Comparison of ENCODE assay signal across 23 cellular contexts in the genomic region with DNA sequence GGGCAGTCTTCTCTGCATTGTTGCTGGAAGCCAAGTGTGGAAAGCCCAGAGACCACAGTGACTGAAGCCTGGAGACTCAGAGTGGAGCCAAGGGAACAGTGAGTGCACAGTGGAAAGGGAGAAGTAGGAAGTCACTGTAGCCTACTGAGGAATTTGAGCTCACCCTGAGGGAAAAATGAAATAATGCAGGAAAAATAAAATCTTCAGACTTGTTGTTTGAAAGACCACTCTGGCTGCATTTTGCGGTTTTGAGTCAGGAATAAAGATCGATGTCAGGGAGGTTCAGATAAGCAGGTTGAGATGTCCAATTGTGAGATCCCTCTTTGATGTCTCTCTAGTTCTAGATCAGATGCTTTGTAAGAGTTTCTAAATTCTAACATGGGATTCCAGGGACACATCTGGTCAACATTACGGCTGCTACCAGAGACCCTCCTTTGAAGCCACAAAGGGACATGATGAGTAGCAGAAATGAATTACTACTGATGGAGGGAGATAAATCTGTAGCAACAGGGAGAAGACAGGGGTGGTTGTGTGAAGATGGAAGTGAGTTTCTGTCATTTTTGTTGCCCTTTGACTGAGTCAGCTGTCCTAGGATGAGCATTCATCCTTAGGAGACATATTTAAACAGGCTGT. TPM values are rescaled to one million over a fixed set of nuclear protein-coding genes. Genes with fewer than 3 reads are reported as not detected.
DNase-seq lines count a peak whose midpoint lies in the region; ATAC-seq and TF ChIP-seq lines count a peak whose summit lies in the region.
"Had no signal": no experiment of that assay in that cellular context is flagged by ENCODE, and none has a peak within 500 bp of the region (broad histone marks: within the 10 kb centered on the region; RNA-seq: fewer than 3 reads in every experiment).

No MANE protein-coding gene starts in this region.

- no peak overlapping the region for H3K27ac Mint-ChIP-seq in stimulated activated memory B cell treated with anti-CD40 and anti-IgM and Interleukin-4, amounts not matched to agents 10 μg/mL and 1 μg/mL and 100 μg/mL, for 72 hours
- H3K27ac Mint-ChIP-seq: CD4-positive, alpha-beta memory T cell; GM23338 had no signal

- no peaks in the 10 kb centered on the region for H3K9me3 Mint-ChIP-seq in stimulated activated memory B cell treated with anti-CD40 and anti-IgM and Interleukin-4, amounts not matched to agents 10 μg/mL and 1 μg/mL and 100 μg/mL, for 72 hours
- H3K9me3 Mint-ChIP-seq: CD4-positive, alpha-beta memory T cell; GM23338; H9 had no signal

- peak; percentile 4 for DNase-seq in AG08395 (ENCODE audit: low spot score)
- DNase-seq in RPMI7951 (ENCODE audit: low read depth), result peak; percentile 5
- no peak for DNase-seq in NCI-H1105 (lab: John Stamatoyannopoulos, UW)
- DNase-seq in activated CD8-positive, alpha-beta memory T cell treated with anti-CD3 and anti-CD28 coated beads for 24 hours, result no peak
- DNase-seq: 8988T; ACHN; C1 segment of cervical spinal cord; Calu3; CD4-positive, alpha-beta memory T cell; COR-L47; DMS53; DND-41; EL; GDM1; H9 had no signal

- no peak overlapping the region for H3K4me3 Mint-ChIP-seq in stimulated activated memory B cell treated with anti-CD40 and anti-IgM and Interleukin-4, amounts not matched to agents 10 μg/mL and 1 μg/mL and 100 μg/mL, for 72 hours
- H3K4me3 Mint-ChIP-seq: GM23338, H9 had no signal

- H3K36me3 Mint-ChIP-seq in stimulated activated memory B cell treated with anti-CD40 and anti-IgM and Interleukin-4, amounts not matched to agents 10 μg/mL and 1 μg/mL and 100 μg/mL, for 72 hours, result no peaks in the 10 kb centered on the region
- H3K36me3 Mint-ChIP-seq: CD4-positive, alpha-beta memory T cell had no signal

- ATAC-seq in SK-N-SH treated with all-trans-retinoic acid at 6 μM for 48 hours, result no peak
- ATAC-seq in stimulated activated memory B cell treated with anti-CD40 and anti-IgM and Interleukin-4, amounts not matched to agents 10 μg/mL and 1 μg/mL and 100 μg/mL, for 72 hours, result peak; percentile 41
- ATAC-seq in HG02885 (IDR thresholded peaks at IDR 0.05; ENCODE audit: poor library complexity, unreplicated experiment), result no peak
- ATAC-seq: A549, GM12878, GM23338, HCT116 had no signal

- H3K27me3 Mint-ChIP-seq in stimulated activated memory B cell treated with anti-CD40 and anti-IgM and Interleukin-4, amounts not matched to agents 10 μg/mL and 1 μg/mL and 100 μg/mL, for 72 hours, result no peaks in the 10 kb centered on the region

- no peaks in the 10 kb centered on the region for H3K4me1 Mint-ChIP-seq in stimulated activated memory B cell treated with anti-CD40 and anti-IgM and Interleukin-4, amounts not matched to agents 10 μg/mL and 1 μg/mL and 100 μg/mL, for 72 hours
- H3K4me1 Mint-ChIP-seq: CD4-positive, alpha-beta memory T cell; GM23338; H9 had no signal

TF ChIP-seq in SK-N-SH treated with all-trans-retinoic acid at 6 μM for 48 hours, 23 proteins besides CTCF, POLR2A, EP300 and RAD21:
- TF ChIP-seq, protein P1, sequence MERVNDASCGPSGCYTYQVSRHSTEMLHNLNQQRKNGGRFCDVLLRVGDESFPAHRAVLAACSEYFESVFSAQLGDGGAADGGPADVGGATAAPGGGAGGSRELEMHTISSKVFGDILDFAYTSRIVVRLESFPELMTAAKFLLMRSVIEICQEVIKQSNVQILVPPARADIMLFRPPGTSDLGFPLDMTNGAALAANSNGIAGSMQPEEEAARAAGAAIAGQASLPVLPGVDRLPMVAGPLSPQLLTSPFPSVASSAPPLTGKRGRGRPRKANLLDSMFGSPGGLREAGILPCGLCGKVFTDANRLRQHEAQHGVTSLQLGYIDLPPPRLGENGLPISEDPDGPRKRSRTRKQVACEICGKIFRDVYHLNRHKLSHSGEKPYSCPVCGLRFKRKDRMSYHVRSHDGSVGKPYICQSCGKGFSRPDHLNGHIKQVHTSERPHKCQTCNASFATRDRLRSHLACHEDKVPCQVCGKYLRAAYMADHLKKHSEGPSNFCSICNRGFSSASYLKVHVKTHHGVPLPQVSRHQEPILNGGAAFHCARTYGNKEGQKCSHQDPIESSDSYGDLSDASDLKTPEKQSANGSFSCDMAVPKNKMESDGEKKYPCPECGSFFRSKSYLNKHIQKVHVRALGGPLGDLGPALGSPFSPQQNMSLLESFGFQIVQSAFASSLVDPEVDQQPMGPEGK (CRISPR knock-in tag; IDR thresholded peaks at IDR 0.05; ENCODE audit: borderline replicate concordance), result no peak
- TF ChIP-seq ARNTL (CRISPR knock-in tag; IDR thresholded peaks at IDR 0.05; ENCODE audit: borderline replicate concordance, low read depth) (no peak), TCF4 (CRISPR knock-in tag; IDR thresholded peaks at IDR 0.05; ENCODE audit: borderline replicate concordance) (0 out of 2 replicates have a peak, but pooled peaks have one; percentile 28), ZNF8 (CRISPR knock-in tag; IDR thresholded peaks at IDR 0.05) (no peak), RARB (CRISPR knock-in tag; IDR thresholded peaks at IDR 0.05) (no peak)

RNA-seq across cellular contexts. Expression of a gene that starts 8.4 kb away (rescaled TPM):
- not detected in 2 replicates for total RNA-seq in RPMI7951 (2014; rRNA removed; shearing (Covaris generic))
- total RNA-seq: Calu3; CD4-positive, alpha-beta memory T cell; GM12878; GM23338; H4; H9 had no signal

RNA-seq across cellular contexts. Expression of a gene that starts 47.1 kb away (rescaled TPM):
- 142 and 165 TPM in 2 replicates for total RNA-seq in RPMI7951 (2014; rRNA removed; shearing (Covaris generic))

Comparison
In these comparisons a context has a peak if more than half of its experiments do, and no peak if none do; other contexts are left out.
1. DNase-seq: peak in AG08395 (single experiment) and RPMI7951 (single experiment); none in NCI-H1105 (single experiment) and activated CD8-positive, alpha-beta memory T cell treated with anti-CD3 and anti-CD28 coated beads for 24 hours (single experiment).